Comparison of ENCODE assay signal across 24 cellular contexts in the genomic region with DNA sequence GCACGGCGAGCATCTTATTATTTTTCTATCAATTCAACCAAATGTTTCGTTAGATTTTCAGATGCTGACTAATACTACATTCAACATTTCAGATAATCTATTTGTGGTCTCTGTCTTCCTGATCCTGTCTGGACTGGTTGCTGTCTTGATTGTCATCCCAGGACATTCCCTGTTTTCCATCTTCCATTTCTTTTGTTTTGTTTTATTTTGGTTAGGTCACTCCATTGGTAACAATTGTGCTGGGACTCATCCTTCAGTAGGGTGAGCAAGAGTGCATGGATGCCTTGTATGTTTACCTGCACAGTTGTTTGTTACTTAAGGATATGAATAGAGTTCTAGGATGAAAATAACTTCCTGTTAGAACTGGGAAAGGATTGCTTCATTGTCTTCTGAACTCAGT.
"Had no signal": no experiment of that assay in that cellular context is flagged by ENCODE, and none has a peak within 500 bp of the region (broad histone marks: within the 10 kb centered on the region; RNA-seq: fewer than 3 reads in every experiment).

No MANE protein-coding gene starts in this region.

- H2AFZ ChIP-seq: neural progenitor cell had no signal

- H3K4me1 ChIP-seq: neural progenitor cell, psoas muscle, upper lobe of right lung had no signal

- ATAC-seq: activated CD8-positive, alpha-beta T cell treated with anti-CD3 and anti-CD28 coated beads for 36 hours; activated T-helper 17 cell treated with anti-CD3 and anti-CD28 coated beads, Interleukin-2, amount 50 U/mL, for 72 hours; gastroesophageal sphincter; heart right ventricle; left ventricle myocardium superior; mucosa of descending colon; naive thymus-derived CD4-positive, alpha-beta T cell; psoas muscle; right cardiac atrium; stimulated activated effector memory CD8-positive, alpha-beta T cell treated with anti-CD3 and anti-CD28 coated beads, Interleukin-12 subunit alpha, Interleukin-12 subunit beta, amount 100 ng/mL, for 72 hours; upper lobe of right lung had no signal

- H3K4me2 ChIP-seq: neural progenitor cell had no signal

- H3K36me3 ChIP-seq: gastroesophageal sphincter, ovary, thoracic aorta, upper lobe of right lung had no signal

- H3K4me3 ChIP-seq: dorsolateral prefrontal cortex, gastroesophageal sphincter, heart right ventricle, mucosa of descending colon, neural progenitor cell, ovary, psoas muscle, thoracic aorta, upper lobe of right lung had no signal

- DNase-seq: activated CD4-positive, alpha-beta T cell treated with anti-CD3 and anti-CD28 coated beads, Interleukin-2, amount 10 ng/mL, durations not matched to agents 24 days and 14 days; activated CD4-positive, CD25-positive, alpha-beta regulatory T cell; activated CD8-positive, alpha-beta T cell treated with anti-CD3 and anti-CD28 coated beads for 36 hours; activated naive CD4-positive, alpha-beta T cell; activated naive CD8-positive, alpha-beta T cell treated with anti-CD3 and anti-CD28 coated beads for 36 hours; activated T-cell treated with anti-CD3 and anti-CD28 coated beads, Interleukin-2, amount 50 U/mL, for 1 hour; amniotic stem cell; caudate nucleus; dorsolateral prefrontal cortex; heart right ventricle; left ventricle myocardium superior; mucosa of descending colon; naive thymus-derived CD4-positive, alpha-beta T cell; ovary; psoas muscle; right cardiac atrium; small intestine; stimulated activated CD4-positive, alpha-beta T cell treated with anti-CD3 and anti-CD28 coated beads, Interleukin-4, amount 100 ng/mL, for 24 hours; upper lobe of right lung had no signal

- H3K9ac ChIP-seq: neural progenitor cell had no signal

- H3K9me3 ChIP-seq: gastroesophageal sphincter, mucosa of descending colon, ovary, psoas muscle, thoracic aorta, upper lobe of right lung had no signal

- H3K27me3 ChIP-seq: dorsolateral prefrontal cortex, gastroesophageal sphincter, heart right ventricle, neural progenitor cell, ovary, upper lobe of right lung had no signal

- H3K27ac ChIP-seq: gastroesophageal sphincter, heart right ventricle, neural progenitor cell, ovary, psoas muscle, thoracic aorta, upper lobe of right lung had no signal
